Comparison of ENCODE assay signal across 8 cellular contexts in the genomic region with DNA sequence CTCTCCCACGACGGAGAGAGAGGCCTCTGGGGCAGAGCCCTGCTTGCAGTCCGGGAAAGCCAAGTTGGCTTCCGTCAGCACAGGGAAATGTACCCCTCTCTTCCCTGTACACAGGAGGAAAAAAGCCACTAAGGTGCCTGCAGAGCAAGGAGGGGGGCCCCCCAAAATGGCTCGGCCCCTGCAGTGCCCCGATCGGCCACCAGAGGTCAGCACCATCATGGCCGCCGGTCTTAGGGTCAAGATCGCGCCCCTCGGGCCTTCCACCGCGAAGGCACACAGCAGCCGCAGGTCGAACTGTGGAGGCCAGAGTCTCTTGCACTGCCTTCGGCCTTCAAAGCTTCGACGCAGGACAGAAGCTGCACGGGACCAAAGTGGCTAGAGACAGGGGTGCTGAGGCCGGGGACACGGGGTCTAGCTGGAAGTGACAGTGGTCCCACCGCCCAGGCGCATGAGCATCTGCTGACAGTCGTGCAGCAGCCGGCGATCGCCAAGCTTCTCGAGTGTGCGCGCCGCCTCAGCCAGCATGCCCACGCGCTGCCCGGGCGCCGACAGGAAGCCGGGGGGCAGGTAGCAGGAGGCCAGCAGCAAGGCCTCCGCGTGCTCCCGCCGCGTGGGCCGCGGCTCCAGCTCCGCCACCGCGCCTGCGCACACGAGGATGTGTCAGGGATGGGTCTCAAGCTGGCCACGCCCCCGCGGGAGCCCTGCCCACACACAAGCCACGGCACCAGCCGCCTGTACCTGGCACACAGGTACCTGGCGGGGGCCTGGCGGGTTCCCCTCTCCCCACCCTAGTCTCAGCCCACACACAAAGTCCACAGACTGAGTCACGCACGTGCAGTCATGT. TPM values are rescaled to one million over a fixed set of nuclear protein-coding genes. Genes with fewer than 3 reads are reported as not detected.
DNase-seq lines count a peak whose midpoint lies in the region; ATAC-seq and TF ChIP-seq lines count a peak whose summit lies in the region.

No MANE protein-coding gene starts in this region.

- H3K9me3 ChIP-seq in PC-9 (ENCODE audit: insufficient read depth, low read depth) (no peaks in the 10 kb centered on the region), thyroid gland (no peaks in the 10 kb centered on the region)

- H3K4me1 ChIP-seq in PC-9 (replicated peaks; ENCODE audit: insufficient read depth) (peaks cover 16% of the 10 kb centered on the region; the same call in 1 of the 2 replicates), thyroid gland (peaks cover 32 to 58% of the 10 kb centered on the region in 2 donors)

- intact Hi-C loops in PC-9 (cut with micrococcal nuclease; ENCODE audit: unreplicated experiment) (loop anchor here (1.0 to 2.0 kb wide), 3 partner anchors 48 to 132 kb away; partner anchors contain the start of gene RAI1), thyroid gland (cut with DNase I) (loop anchor here (2.0 to 10.0 kb wide), 2 partner anchors 48 to 102 kb away; no protein-coding TSS in a partner anchor)

- H3K36me3 ChIP-seq in PC-9 (ENCODE audit: low read depth) (peaks cover 17% of the 10 kb centered on the region; the same call in 1 of the 2 replicates), thyroid gland (peaks cover 8 to 27% of the 10 kb centered on the region in 2 donors)

- TF ChIP-seq CTCF in PC-9 (conservative IDR thresholded peaks at IDR 0.05) = peak; percentile 100
- TF ChIP-seq CTCF in fibroblast of pulmonary artery (IDR thresholded peaks at IDR 0.05; ENCODE audit: low read length, missing control alignments) = peak; percentile 89
- peak; percentile 97 to 100 (median 98) for TF ChIP-seq CTCF in thyroid gland (IDR thresholded peaks at IDR 0.05)

- DNase-seq in NCI-H748 (lab: John Stamatoyannopoulos, UW; ENCODE audit: unreplicated experiment) (peak; percentile 56), NCI-H748 treated with DMSO at 0.1 percent for 48 hours (lab: John Stamatoyannopoulos, UW) (no peak), PC-9 (peak; percentile 49 to 76), fibroblast of pulmonary artery (ENCODE audit: low read depth) (peak; percentile 68), nucleus accumbens (lab: John Stamatoyannopoulos, UW) (peak in 43 of 56 donors; percentile 25 to 79 (median 57)), thyroid gland (peak; percentile 70 to 72)
- DNase-seq in activated T-helper 1 cell treated with anti-CD3 and anti-CD28 coated beads, Interleukin-2, amount 50 U/mL, for 16 hours (ENCODE audit: low read depth in 1 of 2, low spot score in 1 of 2) = peak; percentile 48 to 51

- H4K20me1 ChIP-seq in PC-9 (ENCODE audit: insufficient read depth) = peaks cover 76% of the 10 kb centered on the region

- H3F3A ChIP-seq in PC-9 (ENCODE audit: insufficient read depth, low read depth) = peaks cover 81% of the 10 kb centered on the region

- H3K79me2 ChIP-seq in PC-9 (ENCODE audit: low read depth) = peaks cover 9% of the 10 kb centered on the region; the same call in 1 of the 2 replicates

- CTCF ChIA-PET in PC-9 (lab: Charles Lee) = interaction anchor here (0.7 kb wide), 2 partner anchors 75 to 134 kb away, joined by 3 to 7 read pairs; no protein-coding TSS in a partner anchor

- POLR2A ChIA-PET in PC-9 (lab: Charles Lee; ENCODE audit: unreplicated experiment) = interaction anchor here (0.6 kb wide), 1 partner anchor 28 kb away, joined by 3 read pairs; no protein-coding TSS in a partner anchor

- no peak for ATAC-seq in GM21447 (IDR thresholded peaks at IDR 0.05; ENCODE audit: unreplicated experiment)

- H3K27ac ChIP-seq in PC-9 = 0 out of 2 replicates have a peak overlapping the region, but pooled peaks have one; percentile 8
- H3K27ac ChIP-seq in thyroid gland = peak overlapping the region in 2 of 3 donors; percentile 8 to 11

- no peaks in the 10 kb centered on the region for H3K27me3 ChIP-seq in PC-9 (ENCODE audit: insufficient read depth, low read depth)
- no peaks in the 10 kb centered on the region for H3K27me3 ChIP-seq in thyroid gland

- no peak overlapping the region for H2AFZ ChIP-seq in PC-9

- H3K4me3 ChIP-seq in PC-9 (no peak overlapping the region), fibroblast of pulmonary artery (replicated peaks; ENCODE audit: low read depth, low read length) (no peak overlapping the region), thyroid gland (replicated peaks in 1 of 3) (no peak overlapping the region)

- H3K9me2 ChIP-seq in PC-9 (ENCODE audit: insufficient read depth) = no peaks in the 10 kb centered on the region

- H3K4me2 ChIP-seq in PC-9 = no peak overlapping the region

- WGBS in thyroid gland, 2 donors = 79 to 81% methylated on average over 12 to 27 of the region's 59 CpGs

- TSS peak; percentile 15 for BruUV-seq in PC-9 (replicated peaks; lab: Mats Ljungman, UMichigan)

- TF ChIP-seq POLR2A in thyroid gland (IDR thresholded peaks at IDR 0.05) = no peak

RNA-seq across cellular contexts. Expression of gene SREBF1, which starts 24.4 kb away (rescaled TPM):
- 243 and 360 TPM in 2 replicates for total RNA-seq in PC-9 (2021)
- 10 to 100 TPM; 44.6 to 89.4 (median 63.0) TPM for total RNA-seq in thyroid gland
